ENCODE assay signal across 21 cellular contexts in the genomic region with DNA sequence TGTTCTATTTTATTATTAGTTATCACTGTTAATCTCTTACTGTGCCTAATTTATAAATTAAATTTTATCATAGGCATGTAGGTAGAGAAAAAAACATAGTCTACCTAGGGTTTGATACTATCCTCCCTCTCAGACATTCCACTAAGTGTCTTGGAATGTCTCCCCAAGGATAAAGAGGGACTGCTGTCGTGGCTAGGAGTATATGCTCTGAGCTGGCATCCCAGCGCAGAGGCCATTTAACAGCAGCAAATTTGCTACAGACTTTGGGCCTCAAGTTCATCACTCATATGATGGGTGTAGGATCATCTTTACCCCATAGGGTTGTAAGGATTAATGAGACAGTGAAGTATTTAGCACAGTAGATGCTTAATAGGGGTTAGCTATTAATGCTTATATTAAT. TPM values are rescaled to one million over a fixed set of nuclear protein-coding genes. Genes with fewer than 3 reads are reported as not detected.
DNase-seq lines count a peak whose midpoint lies in the region; ATAC-seq, FAIRE-seq and TF ChIP-seq lines count a peak whose summit lies in the region.
"Had no signal": no experiment of that assay in that cellular context is flagged by ENCODE, and none has a peak within 500 bp of the region (broad histone marks: within the 10 kb centered on the region; RNA-seq: fewer than 3 reads in every experiment).

No MANE protein-coding gene starts in this region.

- WGBS in tibial nerve, 2 donors, result 71 to 74% methylated on average over 2 of the region's 2 CpGs

- no peak overlapping the region for H3K9ac ChIP-seq in astrocyte (ENCODE audit: low read length)

- TF ChIP-seq EP300 in tibial nerve (IDR thresholded peaks at IDR 0.05), result no peak

- TF ChIP-seq CTCF in HFFc6 (IDR thresholded peaks at IDR 0.05) (no peak), astrocyte (IDR thresholded peaks at IDR 0.05; ENCODE audit: insufficient read depth, low read depth, low read length) (no peak), neural crest cell (conservative IDR thresholded peaks at IDR 0.05) (no peak), tibial nerve (IDR thresholded peaks at IDR 0.05) (no peak), mucosa of descending colon (IDR thresholded peaks at IDR 0.05) (no peak)

- no peak for TF ChIP-seq POLR2A in tibial nerve (IDR thresholded peaks at IDR 0.05)

- no peak overlapping the region for H3K4me3 ChIP-seq in astrocyte (ENCODE audit: insufficient read depth, low read depth, low read length)
- H3K4me3 ChIP-seq in tibial nerve, result no peak overlapping the region
- H3K4me3 ChIP-seq in mucosa of descending colon, result no peak overlapping the region
- H3K4me3 ChIP-seq: lung, SJSA1 had no signal

- DNase-seq in HFFc6 (peak; percentile 28), astrocyte (ENCODE audit: low read depth) (peak; percentile 19), neural crest cell (ENCODE audit: low read depth, low spot score) (no peak), tibial nerve (ENCODE audit: low spot score in 2 of 2) (no peak), mucosa of descending colon (no peak), activated gamma-delta T cell (lab: John Stamatoyannopoulos, UW) (no peak), DMS153 treated with DMSO at 0.1 percent for 48 hours (lab: John Stamatoyannopoulos, UW; ENCODE audit: unreplicated experiment) (no peak)
- DNase-seq: activated naive CD8-positive, alpha-beta T cell treated with anti-CD3 and anti-CD28 coated beads for 36 hours; activated T-cell treated with anti-CD3 and anti-CD28 coated beads, Interleukin-2, amount 50 U/mL, for 72 hours; brain microvascular endothelial cell; dermis blood vessel endothelial cell; Karpas-422; naive B cell; NCI-H1105; NCI-H69; OCI-M1; stimulated activated naive B cell treated with anti-CD40 and anti-IgM and Interleukin-4, amounts not matched to agents 10 μg/mL and 1 μg/mL and 100 μg/mL, for 72 hours had no signal

- H3K4me1 ChIP-seq in astrocyte (ENCODE audit: insufficient read depth, low read length) (peaks cover 34% of the 10 kb centered on the region), tibial nerve (peaks cover 9 to 94% (median 52%) of the 10 kb centered on the region in 4 donors), mucosa of descending colon (ENCODE audit: low read depth) (peaks cover 18% of the 10 kb centered on the region)

- peak overlapping the region; percentile 97 for H3K27ac Mint-ChIP-seq in HFFc6
- H3K27ac Mint-ChIP-seq in astrocyte (ENCODE audit: unreplicated experiment), result peak overlapping the region; percentile 86
- peak overlapping the region; percentile 7 for H3K27ac Mint-ChIP-seq in neural crest cell (ENCODE audit: unreplicated experiment)
- H3K27ac Mint-ChIP-seq: activated naive CD8-positive, alpha-beta T cell treated with anti-CD3 and anti-CD28 coated beads for 36 hours; activated T-cell treated with anti-CD3 and anti-CD28 coated beads, Interleukin-2, amount 50 U/mL, for 72 hours; B cell; naive B cell; stimulated activated naive B cell treated with anti-CD40 and anti-IgM and Interleukin-4, amounts not matched to agents 10 μg/mL and 1 μg/mL and 100 μg/mL, for 72 hours had no signal

- H3K9me3 ChIP-seq in astrocyte (ENCODE audit: insufficient read depth, low read depth, low read length) (no peaks in the 10 kb centered on the region), tibial nerve (no peaks in the 10 kb centered on the region), mucosa of descending colon (no peaks in the 10 kb centered on the region)
- H3K9me3 ChIP-seq: SJSA1 had no signal

- H3K27me3 Mint-ChIP-seq in HFFc6 (ENCODE audit: insufficient read depth) (peaks cover 4% of the 10 kb centered on the region), astrocyte (ENCODE audit: low read depth, unreplicated experiment) (no peaks in the 10 kb centered on the region), neural crest cell (ENCODE audit: low read depth) (no peaks in the 10 kb centered on the region)
- H3K27me3 Mint-ChIP-seq: activated naive CD8-positive, alpha-beta T cell treated with anti-CD3 and anti-CD28 coated beads for 36 hours; B cell; naive B cell; stimulated activated naive B cell treated with anti-CD40 and anti-IgM and Interleukin-4, amounts not matched to agents 10 μg/mL and 1 μg/mL and 100 μg/mL, for 72 hours had no signal

- H2AFZ ChIP-seq in astrocyte (ENCODE audit: low read depth, low read length), result no peak overlapping the region

- H3K4me3 Mint-ChIP-seq in HFFc6, result no peak overlapping the region
- no peak overlapping the region for H3K4me3 Mint-ChIP-seq in astrocyte (ENCODE audit: unreplicated experiment)
- no peak overlapping the region for H3K4me3 Mint-ChIP-seq in neural crest cell
- H3K4me3 Mint-ChIP-seq: activated naive CD8-positive, alpha-beta T cell treated with anti-CD3 and anti-CD28 coated beads for 36 hours; activated T-cell treated with anti-CD3 and anti-CD28 coated beads, Interleukin-2, amount 50 U/mL, for 72 hours; B cell; naive B cell; stimulated activated naive B cell treated with anti-CD40 and anti-IgM and Interleukin-4, amounts not matched to agents 10 μg/mL and 1 μg/mL and 100 μg/mL, for 72 hours had no signal

- peaks cover 84% of the 10 kb centered on the region for H3K79me2 ChIP-seq in astrocyte (ENCODE audit: insufficient read depth, low read length)

- peaks cover 77% of the 10 kb centered on the region for H3K4me1 Mint-ChIP-seq in HFFc6 (ENCODE audit: low read depth)
- H3K4me1 Mint-ChIP-seq in astrocyte (ENCODE audit: low read depth, unreplicated experiment), result peaks cover 32% of the 10 kb centered on the region
- H3K4me1 Mint-ChIP-seq in neural crest cell, result peaks cover 70% of the 10 kb centered on the region
- H3K4me1 Mint-ChIP-seq: activated naive CD8-positive, alpha-beta T cell treated with anti-CD3 and anti-CD28 coated beads for 36 hours had no signal

- H3K36me3 Mint-ChIP-seq in HFFc6 (ENCODE audit: low read depth), result no peaks in the 10 kb centered on the region; the same call in 1 of the 2 replicates
- no peaks in the 10 kb centered on the region for H3K36me3 Mint-ChIP-seq in astrocyte (ENCODE audit: low read depth, unreplicated experiment)
- H3K36me3 Mint-ChIP-seq in neural crest cell (ENCODE audit: low read depth), result no peaks in the 10 kb centered on the region
- H3K36me3 Mint-ChIP-seq: activated naive CD8-positive, alpha-beta T cell treated with anti-CD3 and anti-CD28 coated beads for 36 hours; naive B cell; stimulated activated naive B cell treated with anti-CD40 and anti-IgM and Interleukin-4, amounts not matched to agents 10 μg/mL and 1 μg/mL and 100 μg/mL, for 72 hours had no signal

- intact Hi-C loops in mucosa of descending colon (cut with DNase I, micrococcal nuclease), result no loop called here

- no peaks in the 10 kb centered on the region for H3K36me3 ChIP-seq in astrocyte (ENCODE audit: insufficient read depth, low read length)
- no peaks in the 10 kb centered on the region for H3K36me3 ChIP-seq in tibial nerve
- no peaks in the 10 kb centered on the region for H3K36me3 ChIP-seq in mucosa of descending colon (ENCODE audit: low read depth)
- H3K36me3 ChIP-seq: brain microvascular endothelial cell, SJSA1 had no signal

- H3K4me2 ChIP-seq in astrocyte (ENCODE audit: low read length), result no peak overlapping the region

- H3K27me3 ChIP-seq in astrocyte (ENCODE audit: insufficient read depth, low read length) (no peaks in the 10 kb centered on the region), tibial nerve (no peaks in the 10 kb centered on the region)
- H3K27me3 ChIP-seq: brain microvascular endothelial cell, SJSA1 had no signal

- ATAC-seq in mucosa of descending colon, result no peak
- ATAC-seq: activated T-cell treated with anti-CD3 and anti-CD28 coated beads, Interleukin-2, amount 50 U/mL, for 72 hours; stimulated activated naive B cell treated with anti-CD40 and anti-IgM and Interleukin-4, amounts not matched to agents 10 μg/mL and 1 μg/mL and 100 μg/mL, for 72 hours had no signal

- H3K9me3 Mint-ChIP-seq in HFFc6 (no peaks in the 10 kb centered on the region), astrocyte (ENCODE audit: unreplicated experiment) (no peaks in the 10 kb centered on the region), neural crest cell (no peaks in the 10 kb centered on the region)
- H3K9me3 Mint-ChIP-seq: activated naive CD8-positive, alpha-beta T cell treated with anti-CD3 and anti-CD28 coated beads for 36 hours; activated T-cell treated with anti-CD3 and anti-CD28 coated beads, Interleukin-2, amount 50 U/mL, for 72 hours; naive B cell; stimulated activated naive B cell treated with anti-CD40 and anti-IgM and Interleukin-4, amounts not matched to agents 10 μg/mL and 1 μg/mL and 100 μg/mL, for 72 hours had no signal

- peaks cover 46% of the 10 kb centered on the region for H4K20me1 ChIP-seq in astrocyte (ENCODE audit: insufficient read depth, low read length)

- H3K27ac ChIP-seq in astrocyte (ENCODE audit: low read depth, low read length) (peak overlapping the region; percentile 22), tibial nerve (peak overlapping the region; percentile 67 to 89 (median 69))

- FAIRE-seq in astrocyte (lab: Jason Lieb, UNC), result no peak
- FAIRE-seq: GM12892 had no signal

RNA-seq across cellular contexts. Expression of a gene that starts 56.7 kb away (rescaled TPM):
- 10 to 100 TPM; 14.5 to 25.8 (median 15.8) TPM for total RNA-seq in HFFc6 (2021; fragmentation: NEBNext Ultra II Directional; extraction: Animal tissue kit (Norgen Biotek cat#: 25700))
- 18.0 and 19.7 TPM in 2 replicates for total RNA-seq in astrocyte
- 40.1 and 46.0 TPM in 2 replicates for total RNA-seq in neural crest cell
- total RNA-seq in tibial nerve, result 10 to 100 TPM; 36.3 to 44.0 (median 38.1) TPM
- 10 to 100 TPM; 13.8 to 36.0 (median 15.5) TPM for total RNA-seq in mucosa of descending colon

Comparison
In these comparisons a context has a peak if more than half of its experiments do, and no peak if none do; other contexts are left out.
1. DNase-seq: peak in HFFc6 (single experiment) and astrocyte (single experiment); none in neural crest cell (single experiment), tibial nerve (0 of 2), mucosa of descending colon (0 of 3), activated gamma-delta T cell (single experiment) and DMS153 treated with DMSO at 0.1 percent for 48 hours (single experiment).
2. H3K27ac Mint-ChIP-seq: peak in every context shown above with its lines; median percentile 97 in HFFc6; 86 in astrocyte; 7 in neural crest cell.